ENCODE assay signal across 28 cellular contexts in the genomic region with DNA sequence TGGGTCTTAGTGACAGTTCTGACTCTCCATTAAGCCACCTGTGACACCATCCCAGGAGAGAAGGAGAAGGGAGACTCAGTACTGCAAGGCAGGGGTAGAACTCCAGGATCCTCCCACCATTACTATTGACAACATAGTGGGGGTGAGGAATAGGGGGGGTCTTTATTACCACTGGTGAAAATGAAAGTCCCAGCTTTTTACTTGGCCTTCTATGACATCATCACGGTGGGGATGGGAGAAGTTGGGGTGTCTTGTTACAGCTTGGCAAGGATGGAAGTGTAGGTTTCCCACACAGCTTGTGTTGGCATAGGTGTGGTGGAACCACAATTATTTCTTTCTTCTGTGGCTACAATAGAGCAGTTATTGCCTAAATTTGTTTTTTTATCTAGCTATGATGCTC.
"Had no signal": no experiment of that assay in that cellular context is flagged by ENCODE, and none has a peak within 500 bp of the region (broad histone marks: within the 10 kb centered on the region; RNA-seq: fewer than 3 reads in every experiment).

No MANE protein-coding gene starts in this region.

- FAIRE-seq: bronchial epithelial cell had no signal

- H3K27ac ChIP-seq: adrenal gland, brain microvascular endothelial cell, coronary artery, dorsolateral prefrontal cortex, foreskin keratinocyte, gastrocnemius medialis, heart left ventricle had no signal

- H3K4me3 ChIP-seq: adrenal gland, coronary artery, dorsolateral prefrontal cortex, gastrocnemius medialis, heart left ventricle had no signal

- H3K9me3 ChIP-seq: adrenal gland, gastrocnemius medialis had no signal

- H3K36me3 ChIP-seq: adrenal gland, brain microvascular endothelial cell, gastrocnemius medialis, heart left ventricle had no signal

- H3K4me1 ChIP-seq: adrenal gland, foreskin keratinocyte had no signal

- H3K27me3 ChIP-seq: adrenal gland, brain microvascular endothelial cell, dorsolateral prefrontal cortex, foreskin keratinocyte, gastrocnemius medialis, heart left ventricle had no signal

- DNase-seq: activated CD4-positive, alpha-beta memory T cell treated with anti-CD3 and anti-CD28 coated beads for 36 hours; activated CD4-positive, alpha-beta T cell treated with anti-CD3 and anti-CD28 coated beads for 36 hours; activated CD4-positive, alpha-beta T cell treated with anti-CD3 and anti-CD28 coated beads, Interleukin-2, amount 10 ng/mL, durations not matched to agents 24 days and 14 days; activated CD4-positive, CD25-positive, alpha-beta regulatory T cell; activated CD4-positive, CD25-positive, alpha-beta regulatory T cell treated with anti-CD3 and anti-CD28 coated beads, Interleukin-2, amount 50 U/mL, for 72 hours; activated CD8-positive, alpha-beta memory T cell treated with anti-CD3 and anti-CD28 coated beads, Interleukin-2, amount 10 ng/mL, durations not matched to agents 7 days and 5 days; activated CD8-positive, alpha-beta memory T cell treated with anti-CD3 and anti-CD28 coated beads, Interleukin-2, amount 50 U/mL, for 4 hours; activated CD8-positive, alpha-beta T cell treated with anti-CD3 and anti-CD28 coated beads, Interleukin-2, amount 10 ng/mL, durations not matched to agents 7 days and 5 days; activated effector memory CD4-positive, alpha-beta T cell treated with anti-CD3 and anti-CD28 coated beads, Interleukin-2, amount 50 U/mL, for 16 hours; activated naive CD4-positive, alpha-beta T cell treated with anti-CD3 and anti-CD28 coated beads for 36 hours; activated naive CD8-positive, alpha-beta T cell treated with anti-CD3 and anti-CD28 coated beads for 36 hours; activated naive CD8-positive, alpha-beta T cell treated with anti-CD3 and anti-CD28 coated beads, Interleukin-2, amount 50 U/mL, for 24 hours; activated T-cell treated with anti-CD3 and anti-CD28 coated beads, Interleukin-2, amount 50 U/mL, for 1 hour; activated T-cell treated with anti-CD3 and anti-CD28 coated beads, Interleukin-2, amount 50 U/mL, for 48 hours; adrenal gland; amygdala; aorta; brain microvascular endothelial cell; dorsolateral prefrontal cortex; effector memory CD4-positive, alpha-beta T cell; endodermal cell; foreskin keratinocyte; gastrocnemius medialis; glutamatergic neuron; heart left ventricle; T-helper 2 cell had no signal
